In genomic region chr1:74732071-74732946, GRCh38 we compare ENCODE assay signal across 8 cellular contexts. TPM values are rescaled to one million over a fixed set of nuclear protein-coding genes. Genes with fewer than 3 reads are reported as not detected.
A peak's percentile ranks its signal among the peaks of the same experiment; 100 is the strongest.
DNase-seq lines count a peak whose midpoint lies in the region; ATAC-seq and TF ChIP-seq lines count a peak whose summit lies in the region.
"Not testable (repeated sequence)": the region's sequence is repeated elsewhere in the genome, so short reads cannot be mapped to it uniquely, and the experiment has no call there.

No MANE protein-coding gene starts in this region.

- not testable (repeated sequence) for H3K27me3 Mint-ChIP-seq in H9 (ENCODE audit: low read depth); progenitor cell of endocrine pancreas

- not testable (repeated sequence) for H3K27me3 ChIP-seq in H9 (ENCODE audit: insufficient read depth, low read length); aorta (ENCODE audit: control insufficient read depth in 1 of 2, insufficient read depth in 2 of 2, low read length in 1 of 2)

- not testable (repeated sequence) for H4K5ac ChIP-seq in H9 (ENCODE audit: insufficient read length, low read depth, low read length)

- H3K79me2 ChIP-seq in H9 (ENCODE audit: insufficient read depth, low read length) = not testable (repeated sequence)

- H3K27ac Mint-ChIP-seq in H9 (peak overlapping the region in 2 of 3 experiments; percentile 72 to 99; a peak in 4 of 7 replicates), progenitor cell of endocrine pancreas (peak overlapping the region; percentile 100)

- peak overlapping the region; percentile 49 for H3K4me2 ChIP-seq in H9 (ENCODE audit: insufficient read depth, insufficient read length, low read length)

- H3K18ac ChIP-seq in H9 (ENCODE audit: insufficient read length, low read depth, low read length) = not testable (repeated sequence)

- peak; percentile 12 for ATAC-seq in GM18505 (IDR thresholded peaks at IDR 0.05; ENCODE audit: unreplicated experiment)
- ATAC-seq in HG03571 (IDR thresholded peaks at IDR 0.05; ENCODE audit: unreplicated experiment) = peak; percentile 2
- ATAC-seq in aorta (ENCODE audit: low FRiP score) = peak; percentile 52

- DNase-seq in H9; cardiac fibroblast (ENCODE audit: low read depth in 2 of 2); progenitor cell of endocrine pancreas (ENCODE audit: low spot score, unreplicated experiment): not testable (repeated sequence)
- DNase-seq in UCSD-AML1 (lab: John Stamatoyannopoulos, UW; ENCODE audit: unreplicated experiment) (peak; percentile 23), aorta (peak in 1 of 2 donors; percentile 39)

- not testable (repeated sequence) for H3K36me3 ChIP-seq in aorta (ENCODE audit: control insufficient read depth in 1 of 2, insufficient read depth in 2 of 2, low read length in 1 of 2)

- H3K79me1 ChIP-seq in H9 (ENCODE audit: insufficient read depth, low read depth, low read length, poor library complexity, severe bottlenecking) = not testable (repeated sequence)

- not testable (repeated sequence) for H2BK5ac ChIP-seq in H9 (ENCODE audit: insufficient read length, low read length)

- H3K27ac ChIP-seq in H9 (ENCODE audit: insufficient read length, low read depth, low read length); aorta (ENCODE audit: low read depth in 1 of 2, low read length in 2 of 2): not testable (repeated sequence)

- H4K91ac ChIP-seq in H9 (ENCODE audit: insufficient read length, low read depth, low read length) = not testable (repeated sequence)

- not testable (repeated sequence) for H3K23ac ChIP-seq in H9 (ENCODE audit: insufficient read length, low read depth, low read length)

- H2BK12ac ChIP-seq in H9 (ENCODE audit: insufficient read length, low read depth, low read length) = not testable (repeated sequence)

- TF ChIP-seq POLR2A in GM18505 (IDR thresholded peaks at IDR 0.05; ENCODE audit: borderline replicate concordance, extremely low read depth, insufficient read depth, insufficient read length) = not testable (repeated sequence)

- peak overlapping the region; percentile 46 for H3K9ac ChIP-seq in H9 (ENCODE audit: extremely low read depth, insufficient read length, low read length)

- H3K4me1 Mint-ChIP-seq in H9 = peaks cover 9 to 32% of the 10 kb centered on the region in 2 experiments
- H3K4me1 Mint-ChIP-seq in progenitor cell of endocrine pancreas (ENCODE audit: low read depth) = peaks cover 21% of the 10 kb centered on the region

- not testable (repeated sequence) for H2BK15ac ChIP-seq in H9 (ENCODE audit: low read depth, low read length)

- H3K4me3 Mint-ChIP-seq in H9 (peak overlapping the region; percentile 87 to 89), progenitor cell of endocrine pancreas (ENCODE audit: low read depth) (peak overlapping the region; percentile 96)

- not testable (repeated sequence) for H2BK120ac ChIP-seq in H9 (ENCODE audit: low read depth, low read length, poor library complexity, severe bottlenecking)

- H3K23me2 ChIP-seq in H9 (ENCODE audit: insufficient read length, low read depth, low read length, poor library complexity, severe bottlenecking) = not testable (repeated sequence)

- not testable (repeated sequence) for H3K4ac ChIP-seq in H9 (ENCODE audit: low read depth, low read length)

- peaks cover 11 to 39% (median 14%) of the 10 kb centered on the region in 3 experiments; a peak in 6 of 7 replicates for H3K36me3 Mint-ChIP-seq in H9 (ENCODE audit: insufficient read depth in 1 of 3, low read depth in 3 of 3)
- H3K36me3 Mint-ChIP-seq in progenitor cell of endocrine pancreas (ENCODE audit: insufficient read depth) = peaks cover 18% of the 10 kb centered on the region

- H4K20me1 ChIP-seq in H9 (ENCODE audit: control insufficient read depth, insufficient read depth, insufficient read length) = not testable (repeated sequence)

- WGBS in H9 (ENCODE audit: extremely low coverage, insufficient read length, low lambda C conversion rate) = no CpG with 5 or more reads among the region's 17 CpGs
- 17 to 20% methylated on average over 10 to 17 of the region's 17 CpGs for WGBS in aorta, 2 donors

- H3T11ph ChIP-seq in H9 (ENCODE audit: low read length) = not testable (repeated sequence)

- H3K4me1 ChIP-seq in H9 (ENCODE audit: insufficient read depth, low read length) = not testable (repeated sequence)
- peaks cover 9 to 10% of the 10 kb centered on the region in 2 donors for H3K4me1 ChIP-seq in aorta (ENCODE audit: control insufficient read depth in 1 of 2, insufficient read depth in 2 of 2, low read length in 2 of 2)

- peak overlapping the region; percentile 10; the same call in 1 of the 2 replicates for H3K14ac ChIP-seq in H9 (ENCODE audit: insufficient read depth, low read length)

- H3K4me3 ChIP-seq in cardiac fibroblast (replicated peaks in 1 of 2; ENCODE audit: low read depth in 2 of 2, low read length in 2 of 2) = peak overlapping the region; percentile 68 to 75
- peak overlapping the region; percentile 66 for H3K4me3 ChIP-seq in iPS-18c (ENCODE audit: insufficient read depth, low read depth, low read length)
- H3K4me3 ChIP-seq in aorta (ENCODE audit: low read length in 2 of 2) = peak overlapping the region; percentile 68 to 81

- H3K9me3 Mint-ChIP-seq in H9 = peaks cover 0 to 18% of the 10 kb centered on the region in 2 experiments; a peak in 2 of 5 replicates
- H3K9me3 Mint-ChIP-seq in progenitor cell of endocrine pancreas (ENCODE audit: low read depth) = not testable (repeated sequence)

- TF ChIP-seq CTCF in H9 (conservative IDR thresholded peaks at IDR 0.05); cardiac fibroblast (IDR thresholded peaks at IDR 0.05; ENCODE audit: low read depth, low read length); progenitor cell of endocrine pancreas (IDR thresholded peaks at IDR 0.05; ENCODE audit: unreplicated experiment): not testable (repeated sequence)

- not testable (repeated sequence) for H2AK5ac ChIP-seq in H9 (ENCODE audit: insufficient read length, low read length)

- intact Hi-C loops in aorta (cut with DNase I) = loop anchor here in 1 of 2 donors (10.0 kb wide), 1 partner anchor 538 kb away; the partner anchor contains the start of genes FPGT and LRRIQ3

- not testable (repeated sequence) for H4K8ac ChIP-seq in H9 (replicated peaks; ENCODE audit: insufficient read length, low read depth, low read length)

- H3K9me3 ChIP-seq in H9 (ENCODE audit: control insufficient read depth, low read depth, low read length); iPS-18c (ENCODE audit: control insufficient read depth, insufficient read depth, low read length); aorta (ENCODE audit: control insufficient read depth, low read length): not testable (repeated sequence)

- H2BK20ac ChIP-seq in H9 (ENCODE audit: low read depth, low read length, poor library complexity, severe bottlenecking) = not testable (repeated sequence)

- H3K56ac ChIP-seq in H9 (ENCODE audit: insufficient read length, low read depth, low read length) = not testable (repeated sequence)

- peak overlapping the region; percentile 68 for H2AFZ ChIP-seq in H9 (ENCODE audit: low read length)

RNA-seq across cellular contexts. Expression of gene CRYZ, which starts 0.5 kb away (rescaled TPM):
- total RNA-seq in H9 (2021) = 12.7 and 14.0 TPM in 2 replicates
- total RNA-seq in progenitor cell of endocrine pancreas = 32.5 and 36.9 TPM in 2 replicates
- 10 to 100 TPM; 24.2 to 28.7 TPM for total RNA-seq in aorta
- 10 to 100 TPM; 23.8 to 36.5 TPM for polyA plus RNA-seq in aorta

RNA-seq across cellular contexts. Expression of gene TYW3, which starts 0.6 kb away (rescaled TPM):
- total RNA-seq in H9 (2021) (10.9 and 12.8 TPM in 2 replicates), progenitor cell of endocrine pancreas (9.1 and 10.3 TPM in 2 replicates), aorta (10 to 100 TPM; 16.3 to 21.1 TPM)
- 10 to 100 TPM; 16.6 to 26.4 TPM for polyA plus RNA-seq in aorta

RNA-seq across cellular contexts. Expression of gene ERICH3, which starts 58.7 kb away (rescaled TPM):
- not detected in 2 replicates for total RNA-seq in H9 (2021)
- 1.1 and 1.5 TPM in 2 replicates for total RNA-seq in progenitor cell of endocrine pancreas
- total RNA-seq in aorta = under 1 TPM in 1 of 2 donors, not detected in 1; 0.42 TPM
- polyA plus RNA-seq in aorta = under 1 TPM in 1 of 2 donors, not detected in 1; under 0.01 TPM

Comparison
In these comparisons a context has a peak if more than half of its experiments do, and no peak if none do; other contexts are left out.
1. ATAC-seq: peak in every context shown above with its lines; median percentile 52 in aorta; 12 in GM18505; 2 in HG03571.